ENCODE assay signal across 1 cellular context in the genomic region with DNA sequence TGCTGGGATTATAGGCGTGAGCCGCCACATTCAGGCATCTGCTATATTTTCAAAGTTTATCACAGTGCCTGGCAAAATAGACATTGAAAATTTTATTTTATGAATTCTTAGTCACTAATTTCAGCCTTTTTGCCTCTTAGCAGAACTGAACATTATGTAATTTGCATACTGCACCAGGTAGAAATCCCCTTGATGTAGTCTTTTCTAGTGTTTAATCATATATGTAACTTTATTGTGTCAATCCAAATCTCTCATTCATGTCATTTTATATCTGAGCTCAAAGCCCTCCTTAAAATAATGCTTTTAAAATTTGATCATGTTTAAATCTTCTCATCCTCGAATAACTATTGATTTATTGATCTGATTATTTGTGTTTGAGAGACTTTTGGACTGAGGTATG.
TF ChIP-seq lines count a peak whose summit lies in the region.

No MANE protein-coding gene starts in this region.

TF ChIP-seq in GM12878, 131 proteins besides CTCF, POLR2A, EP300 and RAD21:
- TF ChIP-seq MEF2A (IDR thresholded peaks at IDR 0.05; ENCODE audit: insufficient read depth, low read depth, low read length) (no peak), JUNB (IDR thresholded peaks at IDR 0.05) (peak; percentile 70), TAF1 (IDR thresholded peaks at IDR 0.05; ENCODE audit: borderline replicate concordance, low read depth, low read length) (no peak), POU2F2 (IDR thresholded peaks at IDR 0.05; ENCODE audit: borderline replicate concordance, low read depth, low read length) (peak; percentile 59; the same call in 1 of the 3 replicates), YBX1 (IDR thresholded peaks at IDR 0.05) (no peak), CHD2 (IDR thresholded peaks at IDR 0.05; ENCODE audit: borderline replicate concordance, low read depth, low read length) (no peak), MTA3 (IDR thresholded peaks at IDR 0.05; ENCODE audit: borderline replicate concordance, low read length) (no peak), NFIC (IDR thresholded peaks at IDR 0.05; ENCODE audit: low read depth, low read length) (peak; percentile 48; the same call in 1 of the 2 replicates), RCOR1 (conservative IDR thresholded peaks at IDR 0.05; ENCODE audit: low read depth, low read length) (no peak)
- TF ChIP-seq, protein P1, sequence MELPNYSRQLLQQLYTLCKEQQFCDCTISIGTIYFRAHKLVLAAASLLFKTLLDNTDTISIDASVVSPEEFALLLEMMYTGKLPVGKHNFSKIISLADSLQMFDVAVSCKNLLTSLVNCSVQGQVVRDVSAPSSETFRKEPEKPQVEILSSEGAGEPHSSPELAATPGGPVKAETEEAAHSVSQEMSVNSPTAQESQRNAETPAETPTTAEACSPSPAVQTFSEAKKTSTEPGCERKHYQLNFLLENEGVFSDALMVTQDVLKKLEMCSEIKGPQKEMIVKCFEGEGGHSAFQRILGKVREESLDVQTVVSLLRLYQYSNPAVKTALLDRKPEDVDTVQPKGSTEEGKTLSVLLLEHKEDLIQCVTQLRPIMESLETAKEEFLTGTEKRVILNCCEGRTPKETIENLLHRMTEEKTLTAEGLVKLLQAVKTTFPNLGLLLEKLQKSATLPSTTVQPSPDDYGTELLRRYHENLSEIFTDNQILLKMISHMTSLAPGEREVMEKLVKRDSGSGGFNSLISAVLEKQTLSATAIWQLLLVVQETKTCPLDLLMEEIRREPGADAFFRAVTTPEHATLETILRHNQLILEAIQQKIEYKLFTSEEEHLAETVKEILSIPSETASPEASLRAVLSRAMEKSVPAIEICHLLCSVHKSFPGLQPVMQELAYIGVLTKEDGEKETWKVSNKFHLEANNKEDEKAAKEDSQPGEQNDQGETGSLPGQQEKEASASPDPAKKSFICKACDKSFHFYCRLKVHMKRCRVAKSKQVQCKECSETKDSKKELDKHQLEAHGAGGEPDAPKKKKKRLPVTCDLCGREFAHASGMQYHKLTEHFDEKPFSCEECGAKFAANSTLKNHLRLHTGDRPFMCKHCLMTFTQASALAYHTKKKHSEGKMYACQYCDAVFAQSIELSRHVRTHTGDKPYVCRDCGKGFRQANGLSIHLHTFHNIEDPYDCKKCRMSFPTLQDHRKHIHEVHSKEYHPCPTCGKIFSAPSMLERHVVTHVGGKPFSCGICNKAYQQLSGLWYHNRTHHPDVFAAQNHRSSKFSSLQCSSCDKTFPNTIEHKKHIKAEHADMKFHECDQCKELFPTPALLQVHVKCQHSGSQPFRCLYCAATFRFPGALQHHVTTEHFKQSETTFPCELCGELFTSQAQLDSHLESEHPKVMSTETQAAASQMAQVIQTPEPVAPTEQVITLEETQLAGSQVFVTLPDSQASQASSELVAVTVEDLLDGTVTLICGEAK (IDR thresholded peaks at IDR 0.05; ENCODE audit: borderline replicate concordance): peak; percentile 76; the same call in 1 of the 2 replicates
- TF ChIP-seq, protein P2, sequence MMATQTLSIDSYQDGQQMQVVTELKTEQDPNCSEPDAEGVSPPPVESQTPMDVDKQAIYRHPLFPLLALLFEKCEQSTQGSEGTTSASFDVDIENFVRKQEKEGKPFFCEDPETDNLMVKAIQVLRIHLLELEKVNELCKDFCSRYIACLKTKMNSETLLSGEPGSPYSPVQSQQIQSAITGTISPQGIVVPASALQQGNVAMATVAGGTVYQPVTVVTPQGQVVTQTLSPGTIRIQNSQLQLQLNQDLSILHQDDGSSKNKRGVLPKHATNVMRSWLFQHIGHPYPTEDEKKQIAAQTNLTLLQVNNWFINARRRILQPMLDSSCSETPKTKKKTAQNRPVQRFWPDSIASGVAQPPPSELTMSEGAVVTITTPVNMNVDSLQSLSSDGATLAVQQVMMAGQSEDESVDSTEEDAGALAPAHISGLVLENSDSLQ (IDR thresholded peaks at IDR 0.05): peak; percentile 77
